27 cellular contexts compared by ENCODE assay signal in the genomic region with DNA sequence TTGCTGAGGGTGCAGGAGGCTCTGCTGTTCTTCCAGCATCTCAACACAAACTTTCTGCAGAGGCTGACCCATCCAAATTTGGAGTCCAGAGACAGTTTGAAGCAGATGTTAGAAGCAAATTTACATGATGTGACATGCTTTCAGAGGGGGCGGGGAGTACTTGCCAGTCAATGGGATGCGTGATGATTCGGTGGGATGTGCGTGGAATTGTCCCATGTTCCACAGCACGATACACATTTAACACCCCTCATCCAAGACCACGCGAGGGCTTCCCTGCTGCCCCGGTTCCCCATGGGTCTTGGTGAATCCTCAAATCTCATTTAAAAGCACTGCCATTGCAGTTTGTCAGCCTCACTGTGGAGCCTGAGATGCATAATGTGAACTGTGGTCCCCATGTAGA.
"Had no signal": no experiment of that assay in that cellular context is flagged by ENCODE, and none has a peak within 500 bp of the region (broad histone marks: within the 10 kb centered on the region; RNA-seq: fewer than 3 reads in every experiment).

No MANE protein-coding gene starts in this region.

- ATAC-seq: activated CD4-positive, CD25-positive, alpha-beta regulatory T cell treated with anti-CD3 and anti-CD28 coated beads, Interleukin-2, amount 50 U/mL, for 24 hours; activated T-cell treated with anti-CD3 and anti-CD28 coated beads, Interleukin-2, amount 50 U/mL, for 72 hours; pancreas; psoas muscle had no signal

- H3K4me2 ChIP-seq: SK-N-SH had no signal

- H3K9me3 ChIP-seq: ascending aorta, neutrophil, pancreas, psoas muscle, SK-N-SH had no signal

- DNase-seq: activated CD4-positive, alpha-beta memory T cell treated with anti-CD3 and anti-CD28 coated beads for 36 hours; activated CD4-positive, alpha-beta T cell treated with anti-CD3 and anti-CD28 coated beads for 48 hours; activated naive CD4-positive, alpha-beta T cell treated with anti-CD3 and anti-CD28 coated beads for 36 hours; activated naive CD8-positive, alpha-beta T cell treated with anti-CD3 and anti-CD28 coated beads for 36 hours; activated T-cell treated with anti-CD3 and anti-CD28 coated beads for 4 hours; activated T-cell treated with anti-CD3 and anti-CD28 coated beads, Interleukin-2, amount 50 U/mL, for 72 hours; cortex of kidney; esophagus squamous epithelium; foreskin melanocyte; mammary epithelial cell; naive B cell; nephron progenitor cell; pancreas; psoas muscle; SK-N-SH; spleen; stimulated activated naive CD4-positive, alpha-beta T cell treated with Interleukin-2 at 50 U/mL for 16 hours; SW 1271; T-helper 9 cell; WERI-Rb-1 had no signal

- H3K27ac ChIP-seq: adrenal gland, ascending aorta, cardiac muscle cell, epithelial cell of prostate, neutrophil, pancreas, psoas muscle, spleen, tibial nerve, WERI-Rb-1 had no signal

- H3K27me3 ChIP-seq: adrenal gland, ascending aorta, cardiac muscle cell, esophagus squamous epithelium, neutrophil, pancreas, spleen, tibial nerve had no signal

- H3K36me3 ChIP-seq: adrenal gland, ascending aorta, cardiac muscle cell, neutrophil, pancreas, spleen, tibial nerve, WERI-Rb-1 had no signal

- H3K4me1 ChIP-seq: adrenal gland, ascending aorta, pancreas, psoas muscle, spleen, tibial nerve had no signal

- H3K4me3 ChIP-seq: adrenal gland, ascending aorta, cardiac muscle cell, esophagus squamous epithelium, pancreas, psoas muscle, spleen, tibial nerve had no signal
